ENCODE assay signal across 19 cellular contexts in the genomic region with DNA sequence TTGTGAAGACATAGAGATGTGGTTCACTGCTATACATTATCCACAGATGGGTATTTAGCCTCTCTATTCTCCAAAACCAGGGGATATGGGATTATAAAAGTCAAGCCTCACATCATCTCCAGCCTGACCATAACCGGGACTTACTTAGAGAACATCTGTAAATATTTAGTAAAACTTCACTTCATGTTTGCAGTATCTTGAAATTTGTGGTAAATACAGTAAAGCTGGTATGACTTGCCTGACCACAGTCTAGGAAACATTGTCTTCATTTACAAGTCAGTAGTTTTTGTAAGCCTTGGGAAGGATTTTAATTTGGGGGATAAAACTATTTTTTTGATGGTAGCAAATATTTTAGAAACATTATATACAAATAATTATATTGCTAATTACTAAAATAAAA.
"Had no signal": no experiment of that assay in that cellular context is flagged by ENCODE, and none has a peak within 500 bp of the region (broad histone marks: within the 10 kb centered on the region; RNA-seq: fewer than 3 reads in every experiment).

No MANE protein-coding gene starts in this region.

- H3K4me3 ChIP-seq: adrenal gland, ascending aorta, cardiac muscle cell, lung, transverse colon, uterus had no signal

- H3K4me1 ChIP-seq: ascending aorta, uterus had no signal

- H3K27me3 ChIP-seq: adrenal gland, ascending aorta, cardiac muscle cell, transverse colon, uterus had no signal

- DNase-seq: activated CD4-positive, alpha-beta T cell treated with anti-CD3 and anti-CD28 coated beads for 1 hour; activated CD4-positive, alpha-beta T cell treated with anti-CD3 and anti-CD28 coated beads, Interleukin-2, amount 50 U/mL, for 4 hours; activated CD8-positive, alpha-beta memory T cell treated with anti-CD3 and anti-CD28 coated beads for 24 hours; activated CD8-positive, alpha-beta memory T cell treated with anti-CD3 and anti-CD28 coated beads, Interleukin-2, amount 50 U/mL, for 4 hours; activated naive CD4-positive, alpha-beta T cell; activated T-cell treated with anti-CD3 and anti-CD28 coated beads, Interleukin-2, amount 50 U/mL, for 24 hours; adrenal gland; effector CD8-positive, alpha-beta T cell; foreskin keratinocyte; naive thymus-derived CD4-positive, alpha-beta T cell; occipital lobe; small intestine; stimulated activated CD4-positive, alpha-beta T cell treated with anti-CD3 and anti-CD28 coated beads, Interleukin-15, amount 100 ng/mL, for 24 hours; T-helper 1 cell; transverse colon; uterus had no signal

- H3K9me3 ChIP-seq: adrenal gland, ascending aorta, transverse colon, uterus had no signal

- H3K27ac ChIP-seq: adrenal gland, ascending aorta, cardiac muscle cell, foreskin keratinocyte, uterus had no signal

- H3K36me3 ChIP-seq: adrenal gland, ascending aorta, cardiac muscle cell, transverse colon, uterus had no signal
